Comparison of ENCODE assay signal across 1 cellular context in the genomic region with DNA sequence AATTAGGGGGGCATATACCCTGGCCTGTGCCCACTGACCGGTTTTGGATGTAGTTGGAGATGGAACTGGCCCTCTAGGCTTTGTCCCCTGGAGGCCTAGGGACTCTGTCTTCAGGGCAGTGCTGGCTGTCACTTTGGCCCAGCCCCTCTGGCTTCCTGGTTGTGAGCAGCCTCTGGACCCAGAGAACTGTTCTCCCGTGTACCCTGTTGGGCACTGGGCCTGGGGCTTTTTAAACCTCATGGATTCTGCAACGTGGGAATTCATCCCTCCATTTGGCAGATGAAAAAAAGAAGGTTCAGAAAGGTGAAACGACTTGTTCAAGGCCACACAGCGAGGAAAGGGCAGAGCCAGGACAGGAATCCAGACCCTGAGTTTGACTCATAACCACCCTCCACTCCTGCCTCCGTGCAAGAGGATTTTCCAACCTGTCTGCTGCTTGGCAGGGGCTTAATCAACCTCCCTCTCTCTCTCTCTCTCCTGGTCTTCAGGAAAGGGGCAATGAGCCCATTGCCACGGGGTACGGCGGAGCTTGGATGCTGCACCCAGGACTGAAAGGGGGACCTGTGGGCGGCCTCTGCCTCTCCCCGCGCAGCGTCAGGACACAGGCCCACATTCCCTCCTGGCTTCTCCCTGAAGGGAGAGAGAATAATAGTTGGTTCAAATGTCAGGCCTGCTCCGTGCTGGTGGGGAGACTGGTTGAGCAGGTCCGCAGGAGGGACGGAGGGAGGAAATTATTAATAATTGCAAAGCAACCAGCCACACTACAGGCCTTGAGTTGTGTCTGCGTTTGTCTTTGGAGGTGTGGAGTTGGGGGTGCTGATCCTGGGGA.
TF ChIP-seq lines count a peak whose summit lies in the region.

No MANE protein-coding gene starts in this region.

TF ChIP-seq in Ishikawa, 13 proteins besides CTCF, POLR2A, EP300 and RAD21 (continued from another document):
- TF ChIP-seq, protein P1, sequence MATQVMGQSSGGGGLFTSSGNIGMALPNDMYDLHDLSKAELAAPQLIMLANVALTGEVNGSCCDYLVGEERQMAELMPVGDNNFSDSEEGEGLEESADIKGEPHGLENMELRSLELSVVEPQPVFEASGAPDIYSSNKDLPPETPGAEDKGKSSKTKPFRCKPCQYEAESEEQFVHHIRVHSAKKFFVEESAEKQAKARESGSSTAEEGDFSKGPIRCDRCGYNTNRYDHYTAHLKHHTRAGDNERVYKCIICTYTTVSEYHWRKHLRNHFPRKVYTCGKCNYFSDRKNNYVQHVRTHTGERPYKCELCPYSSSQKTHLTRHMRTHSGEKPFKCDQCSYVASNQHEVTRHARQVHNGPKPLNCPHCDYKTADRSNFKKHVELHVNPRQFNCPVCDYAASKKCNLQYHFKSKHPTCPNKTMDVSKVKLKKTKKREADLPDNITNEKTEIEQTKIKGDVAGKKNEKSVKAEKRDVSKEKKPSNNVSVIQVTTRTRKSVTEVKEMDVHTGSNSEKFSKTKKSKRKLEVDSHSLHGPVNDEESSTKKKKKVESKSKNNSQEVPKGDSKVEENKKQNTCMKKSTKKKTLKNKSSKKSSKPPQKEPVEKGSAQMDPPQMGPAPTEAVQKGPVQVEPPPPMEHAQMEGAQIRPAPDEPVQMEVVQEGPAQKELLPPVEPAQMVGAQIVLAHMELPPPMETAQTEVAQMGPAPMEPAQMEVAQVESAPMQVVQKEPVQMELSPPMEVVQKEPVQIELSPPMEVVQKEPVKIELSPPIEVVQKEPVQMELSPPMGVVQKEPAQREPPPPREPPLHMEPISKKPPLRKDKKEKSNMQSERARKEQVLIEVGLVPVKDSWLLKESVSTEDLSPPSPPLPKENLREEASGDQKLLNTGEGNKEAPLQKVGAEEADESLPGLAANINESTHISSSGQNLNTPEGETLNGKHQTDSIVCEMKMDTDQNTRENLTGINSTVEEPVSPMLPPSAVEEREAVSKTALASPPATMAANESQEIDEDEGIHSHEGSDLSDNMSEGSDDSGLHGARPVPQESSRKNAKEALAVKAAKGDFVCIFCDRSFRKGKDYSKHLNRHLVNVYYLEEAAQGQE (IDR thresholded peaks at IDR 0.05; ENCODE audit: low read depth), result no peak
- TF ChIP-seq CREB1 (IDR thresholded peaks at IDR 0.05; ENCODE audit: low read depth) (no peak), YY1 (IDR thresholded peaks at IDR 0.05; ENCODE audit: low read depth) (0 out of 2 replicates have a peak, but pooled peaks have one; percentile 53), TAF1 (IDR thresholded peaks at IDR 0.05; ENCODE audit: low read depth) (no peak; the same call in 1 of the 2 replicates), TEAD4 (IDR thresholded peaks at IDR 0.05) (peak; percentile 83), NFIC (IDR thresholded peaks at IDR 0.05) (peak; percentile 75), ZBTB7A (IDR thresholded peaks at IDR 0.05; ENCODE audit: low read depth) (peak; percentile 35; the same call in 1 of the 2 replicates), EGR1 (IDR thresholded peaks at IDR 0.05) (0 out of 2 replicates have a peak, but pooled peaks have one; percentile 38), FOXM1 (IDR thresholded peaks at IDR 0.05; ENCODE audit: borderline replicate concordance, low read depth) (0 out of 2 replicates have a peak, but pooled peaks have one; percentile 37), TCF12 (IDR thresholded peaks at IDR 0.05; ENCODE audit: low read depth) (peak; percentile 78)
- TF ChIP-seq, protein P2, sequence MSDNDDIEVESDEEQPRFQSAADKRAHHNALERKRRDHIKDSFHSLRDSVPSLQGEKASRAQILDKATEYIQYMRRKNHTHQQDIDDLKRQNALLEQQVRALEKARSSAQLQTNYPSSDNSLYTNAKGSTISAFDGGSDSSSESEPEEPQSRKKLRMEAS (IDR thresholded peaks at IDR 0.05), result peak; percentile 69
- TF ChIP-seq, protein P3, sequence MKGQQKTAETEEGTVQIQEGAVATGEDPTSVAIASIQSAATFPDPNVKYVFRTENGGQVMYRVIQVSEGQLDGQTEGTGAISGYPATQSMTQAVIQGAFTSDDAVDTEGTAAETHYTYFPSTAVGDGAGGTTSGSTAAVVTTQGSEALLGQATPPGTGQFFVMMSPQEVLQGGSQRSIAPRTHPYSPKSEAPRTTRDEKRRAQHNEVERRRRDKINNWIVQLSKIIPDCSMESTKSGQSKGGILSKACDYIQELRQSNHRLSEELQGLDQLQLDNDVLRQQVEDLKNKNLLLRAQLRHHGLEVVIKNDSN (IDR thresholded peaks at IDR 0.05), result no peak; the same call in 1 of the 2 replicates
